In the genomic region with DNA sequence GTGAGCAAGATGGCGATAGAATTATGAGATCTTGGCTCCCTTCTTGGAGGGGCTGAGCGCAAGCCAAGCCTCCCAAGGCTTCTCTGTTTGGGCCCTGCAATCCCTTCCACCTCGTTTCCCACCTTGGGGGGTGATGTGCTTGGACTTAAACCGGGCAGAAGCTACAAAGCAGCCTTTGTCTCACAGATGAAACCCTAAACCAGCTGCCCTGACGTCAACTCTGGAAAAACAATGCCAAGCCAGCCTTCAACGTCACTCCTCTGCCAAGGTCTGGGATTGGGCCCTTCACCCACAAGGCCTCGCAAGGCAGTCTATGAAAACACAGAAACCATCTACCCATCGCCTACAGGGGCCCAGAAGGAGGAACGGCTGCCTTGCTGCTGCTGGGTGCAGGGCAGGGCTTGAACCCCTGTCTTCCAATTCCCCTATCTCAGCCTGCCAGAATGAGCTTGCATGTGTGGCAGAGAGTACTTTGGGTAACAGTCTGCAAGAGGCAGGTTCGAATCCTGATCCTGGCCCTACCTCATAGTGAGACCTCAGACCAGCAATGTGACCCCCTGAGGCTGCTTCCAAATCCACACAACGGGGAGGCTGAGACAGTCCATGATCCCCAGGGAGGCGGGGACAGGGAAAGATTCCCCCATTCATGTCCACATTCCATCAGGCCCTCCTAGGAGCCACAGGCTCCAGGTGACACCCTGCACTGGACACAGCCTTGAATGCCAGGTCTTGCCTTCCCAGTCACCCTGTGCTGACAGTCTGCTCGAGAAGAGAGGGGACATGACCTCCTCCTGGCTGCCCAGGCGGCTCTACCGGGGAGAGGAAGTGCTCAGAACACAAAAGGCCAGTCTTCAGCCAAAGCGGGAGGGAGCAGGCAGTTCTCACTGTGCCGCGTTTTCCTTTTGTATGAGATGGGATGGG, we compare ENCODE assay signal across 8 cellular contexts. TPM values are rescaled to one million over a fixed set of nuclear protein-coding genes. Genes with fewer than 3 reads are reported as not detected.
DNase-seq lines count a peak whose midpoint lies in the region; ATAC-seq, FAIRE-seq and TF ChIP-seq lines count a peak whose summit lies in the region.

No MANE protein-coding gene starts in this region.

- peak overlapping the region; percentile 40 for H3K9ac ChIP-seq in endothelial cell of umbilical vein (replicated peaks; ENCODE audit: extremely low read depth, insufficient read depth, low read length)

- no peaks in the 10 kb centered on the region for H3K9me3 Mint-ChIP-seq in T-cell

- POLR2A ChIA-PET in endothelial cell of umbilical vein (lab: Charles Lee) (interaction anchor here (1.0 to 2.0 kb wide), 2 partner anchors 14 to 16 kb away, joined by 3 to 7 read pairs; no protein-coding TSS in a partner anchor), T-cell (lab: Charles Lee) (no interaction called here)

- H3K4me3 ChIP-seq in AG10803 (ENCODE audit: low read length), result no peak overlapping the region
- H3K4me3 ChIP-seq in endothelial cell of umbilical vein (replicated peaks in 1 of 3; ENCODE audit: insufficient read depth in 1 of 3, low read depth in 1 of 3, low read length in 3 of 3), result no peak overlapping the region

- H3K9me3 ChIP-seq in endothelial cell of umbilical vein (replicated peaks; ENCODE audit: control insufficient read depth, insufficient read depth, low read length), result no peaks in the 10 kb centered on the region

- peaks cover 95% of the 10 kb centered on the region for H3K79me2 ChIP-seq in endothelial cell of umbilical vein (ENCODE audit: control insufficient read depth, insufficient read depth, low read length)

- peak; percentile 62 for DNase-seq in AG10803 (ENCODE audit: low read depth)
- DNase-seq in NCI-H2171 treated with DMSO at 0.1 percent for 48 hours (lab: John Stamatoyannopoulos, UW), result peak; percentile 83
- DNase-seq in endothelial cell of umbilical vein (ENCODE audit: low read depth, low spot score), result peak; percentile 63
- DNase-seq in midbrain (lab: John Stamatoyannopoulos, UW), result peak; percentile 92
- no peak for DNase-seq in T-cell
- DNase-seq in NCI-H1417 treated with DMSO at 0.1 percent for 48 hours (lab: John Stamatoyannopoulos, UW), result no peak

- peak overlapping the region; percentile 44 for H2AFZ ChIP-seq in endothelial cell of umbilical vein (ENCODE audit: low read depth, low read length)

- peak; percentile 89 for FAIRE-seq in endothelial cell of umbilical vein (lab: Jason Lieb, UNC)

- BruUV-seq in endothelial cell of umbilical vein (replicated peaks; lab: Mats Ljungman, UMichigan), result no TSS peak

- TF ChIP-seq POLR2A in endothelial cell of umbilical vein (IDR thresholded peaks at IDR 0.05; ENCODE audit: low read depth, low read length), result no peak

- H3K9me1 ChIP-seq in endothelial cell of umbilical vein (replicated peaks; ENCODE audit: control insufficient read depth, extremely low read depth, insufficient read depth, low read length), result no peaks in the 10 kb centered on the region

- no peak overlapping the region for H3K4me2 ChIP-seq in endothelial cell of umbilical vein (ENCODE audit: insufficient read depth, low read length)

- no peaks in the 10 kb centered on the region for H3K36me3 ChIP-seq in endothelial cell of umbilical vein (ENCODE audit: control insufficient read depth in 2 of 2, extremely low read depth in 1 of 2, insufficient read depth in 2 of 2, low read length in 2 of 2)

- ATAC-seq in HG03565 (IDR thresholded peaks at IDR 0.05; ENCODE audit: unreplicated experiment) (no peak), GM18907 (IDR thresholded peaks at IDR 0.05; ENCODE audit: unreplicated experiment) (no peak), T-cell (replicated peaks in 1 of 4) (no peak)

- no peaks in the 10 kb centered on the region for H3K27me3 ChIP-seq in endothelial cell of umbilical vein (ENCODE audit: control insufficient read depth in 2 of 2, insufficient read depth in 2 of 2, low read length in 2 of 2)

- CTCF ChIA-PET in endothelial cell of umbilical vein (lab: Charles Lee), result interaction anchor here (1.3 to 8.0 kb wide), 6 partner anchors 7 to 27 kb away, joined by 3 to 66 read pairs (median 4); no protein-coding TSS in a partner anchor
- CTCF ChIA-PET in T-cell (lab: Charles Lee), result interaction anchor here in 1 of 2 donors (0.8 kb wide), 1 partner anchor 31 kb away, joined by 4 read pairs; no protein-coding TSS in a partner anchor

- no peak for TF ChIP-seq CTCF in AG10803 (conservative IDR thresholded peaks at IDR 0.05; ENCODE audit: low read length)
- TF ChIP-seq CTCF in endothelial cell of umbilical vein (IDR thresholded peaks at IDR 0.05; ENCODE audit: extremely low read depth in 1 of 2, insufficient read depth in 1 of 2, low read depth in 1 of 2, low read length in 2 of 2), result no peak

- H3K27ac Mint-ChIP-seq in T-cell, result peak overlapping the region in 1 of 2 donors; percentile 60

- H3K4me1 ChIP-seq in endothelial cell of umbilical vein (ENCODE audit: control insufficient read depth, extremely low read depth, insufficient read depth, low read length), result peaks cover 28% of the 10 kb centered on the region

- no peaks in the 10 kb centered on the region for H4K20me1 ChIP-seq in endothelial cell of umbilical vein (replicated peaks; ENCODE audit: control insufficient read depth, extremely low read depth, insufficient read depth, low read length)

- dilution Hi-C loops in endothelial cell of umbilical vein (cut with MboI; ENCODE audit: extremely low pct_ligation_motif_present, low sequenced_read_pairs), result no loop called here

- H3K4me1 Mint-ChIP-seq in T-cell, result peaks cover 72 to 86% (median 77%) of the 10 kb centered on the region in 3 donors

- H3K4me3 Mint-ChIP-seq in T-cell, result no peak overlapping the region

- intact Hi-C loops in endothelial cell of umbilical vein (cut with micrococcal nuclease), result loop anchor here (1.0 kb wide), 3 partner anchors 9 to 15 kb away; partner anchors contain the start of gene IFFO2

- peak overlapping the region; percentile 60 for H3K27ac ChIP-seq in endothelial cell of umbilical vein (ENCODE audit: insufficient read depth, low read depth, low read length)

- no peaks in the 10 kb centered on the region for H3K27me3 Mint-ChIP-seq in T-cell

- peaks cover 5% of the 10 kb centered on the region for H3K36me3 Mint-ChIP-seq in T-cell

TF ChIP-seq in endothelial cell of umbilical vein, 7 proteins besides CTCF, POLR2A, EP300 and RAD21:
- no peak for TF ChIP-seq JUN (IDR thresholded peaks at IDR 0.05; ENCODE audit: borderline replicate concordance, insufficient read depth, insufficient read length, low read depth)
- TF ChIP-seq GATA2 (IDR thresholded peaks at IDR 0.05; ENCODE audit: insufficient read depth, insufficient read length, low read depth, low read length), result no peak
- TF ChIP-seq MAX (IDR thresholded peaks at IDR 0.05; ENCODE audit: insufficient read depth, insufficient read length), result no peak
- TF ChIP-seq MYC (IDR thresholded peaks at IDR 0.05; ENCODE audit: low read depth, low read length), result no peak
- TF ChIP-seq EZH2 (IDR thresholded peaks at IDR 0.05; ENCODE audit: borderline replicate concordance, low read depth, low read length, severe bottlenecking), result no peak
- no peak for TF ChIP-seq FOS (IDR thresholded peaks at IDR 0.05; ENCODE audit: borderline replicate concordance, insufficient read depth, low read length)
- TF ChIP-seq POLR2AphosphoS5 (IDR thresholded peaks at IDR 0.05; ENCODE audit: insufficient read depth, low read depth, low read length), result no peak

RNA-seq across cellular contexts. Expression of gene IFFO2, which starts 15.0 kb away (rescaled TPM):
- total RNA-seq in endothelial cell of umbilical vein, result 31.1 and 35.1 TPM in 2 replicates
- 28.3 and 31.3 TPM in 2 replicates for polyA plus RNA-seq in endothelial cell of umbilical vein
- polyA plus RNA-seq in endothelial cell of umbilical vein (2011; cell fraction: cytosol; rRNA removed), result 22.7 and 26.3 TPM in 2 replicates
- 26.9 and 30.2 TPM in 2 replicates for polyA plus RNA-seq in endothelial cell of umbilical vein (2011; cell fraction: nucleus; rRNA removed)
- polyA plus RNA-seq in endothelial cell of umbilical vein (2012), result 23.3 and 30.7 TPM in 2 replicates
- polyA minus RNA-seq in endothelial cell of umbilical vein, result 18.4 and 22.0 TPM in 2 replicates
- polyA minus RNA-seq in endothelial cell of umbilical vein (2011; cell fraction: cytosol; rRNA and poly(A)+ RNA removed), result 2.8 TPM
- polyA minus RNA-seq in endothelial cell of umbilical vein (2011; cell fraction: nucleus; rRNA and poly(A)+ RNA removed), result 18.1 and 20.8 TPM in 2 replicates
- total RNA-seq in T-cell, result 10 to 100 TPM; 36.0 to 76.2 (median 37.7) TPM

RNA-seq across cellular contexts. Expression of gene ALDH4A1, which starts 39.1 kb away (rescaled TPM):
- total RNA-seq in endothelial cell of umbilical vein (17.4 and 18.6 TPM in 2 replicates), T-cell (1 to 10 TPM in 4 of 5 donors, under 1 TPM in 1; 0.85 to 2.8 (median 2.2) TPM)
- polyA plus RNA-seq in endothelial cell of umbilical vein, result 18.5 and 19.7 TPM in 2 replicates
- polyA plus RNA-seq in endothelial cell of umbilical vein (2011; cell fraction: cytosol; rRNA removed), result 14.8 and 15.4 TPM in 2 replicates
- polyA plus RNA-seq in endothelial cell of umbilical vein (2011; cell fraction: nucleus; rRNA removed), result 25.8 and 26.6 TPM in 2 replicates
- polyA plus RNA-seq in endothelial cell of umbilical vein (2012), result 8.9 and 11.3 TPM in 2 replicates
- 10.3 and 20.1 TPM in 2 replicates for polyA minus RNA-seq in endothelial cell of umbilical vein
- 10.5 TPM for polyA minus RNA-seq in endothelial cell of umbilical vein (2011; cell fraction: cytosol; rRNA and poly(A)+ RNA removed)
- 8.3 and 28.2 TPM in 2 replicates for polyA minus RNA-seq in endothelial cell of umbilical vein (2011; cell fraction: nucleus; rRNA and poly(A)+ RNA removed)

Comparison
In these comparisons a context has a peak if more than half of its experiments do, and no peak if none do; other contexts are left out.
1. DNase-seq: peak in AG10803 (single experiment), NCI-H2171 treated with DMSO at 0.1 percent for 48 hours (single experiment), endothelial cell of umbilical vein (single experiment) and midbrain (single experiment); none in T-cell (0 of 34) and NCI-H1417 treated with DMSO at 0.1 percent for 48 hours (single experiment).